Comparison of ENCODE assay signal across 23 cellular contexts in genomic region chr9:111190352-111190751, GRCh38.
"Had no signal": no experiment of that assay in that cellular context is flagged by ENCODE, and none has a peak within 500 bp of the region (broad histone marks: within the 10 kb centered on the region; RNA-seq: fewer than 3 reads in every experiment).

No MANE protein-coding gene starts in this region.

- H2AFZ ChIP-seq: neural progenitor cell, parathyroid adenoma had no signal

- H3K9me3 ChIP-seq: esophagus squamous epithelium, gastrocnemius medialis, left lung, right lobe of liver, thoracic aorta, tibial nerve, upper lobe of left lung had no signal

- H3K27ac ChIP-seq: esophagus squamous epithelium, gastrocnemius medialis, left lung, neural progenitor cell, parathyroid adenoma, right lobe of liver, thoracic aorta, tibial nerve, upper lobe of left lung had no signal

- FAIRE-seq: endometrium, small intestine, urothelium cell line had no signal

- H3K4me1 ChIP-seq: esophagus squamous epithelium, gastrocnemius medialis, left lung, parathyroid adenoma, right lobe of liver, upper lobe of left lung had no signal

- H3K4me3 ChIP-seq: esophagus squamous epithelium, gastrocnemius medialis, left lung, neural progenitor cell, right lobe of liver, thoracic aorta, tibial nerve, upper lobe of left lung had no signal

- H3K79me2 ChIP-seq: parathyroid adenoma had no signal

- DNase-seq: cortex of kidney; effector memory CD8-positive, alpha-beta T cell; erythroblast; esophagus squamous epithelium; gastrocnemius medialis; head of caudate nucleus; left cardiac atrium; left lung; mesenchymal stem cell; midbrain; naive thymus-derived CD4-positive, alpha-beta T cell; right lobe of liver; small intestine; stimulated activated CD4-positive, alpha-beta T cell treated with anti-CD3 and anti-CD28 coated beads, Interleukin-15, amount 100 ng/mL, for 24 hours; stimulated activated CD4-positive, alpha-beta T cell treated with anti-CD3 and anti-CD28 coated beads, Interleukin-2, amount 100 ng/mL, for 48 hours; stimulated activated naive B cell treated with anti-CD40 and anti-IgM and Interleukin-4, amounts not matched to agents 10 μg/mL and 1 μg/mL and 100 μg/mL, for 72 hours; upper lobe of left lung had no signal

- H3K36me3 ChIP-seq: esophagus squamous epithelium, gastrocnemius medialis, left lung, neural progenitor cell, right lobe of liver, thoracic aorta, tibial nerve, upper lobe of left lung had no signal

- H3K4me2 ChIP-seq: neural progenitor cell had no signal
